ENCODE assay signal across 26 cellular contexts in the genomic region with DNA sequence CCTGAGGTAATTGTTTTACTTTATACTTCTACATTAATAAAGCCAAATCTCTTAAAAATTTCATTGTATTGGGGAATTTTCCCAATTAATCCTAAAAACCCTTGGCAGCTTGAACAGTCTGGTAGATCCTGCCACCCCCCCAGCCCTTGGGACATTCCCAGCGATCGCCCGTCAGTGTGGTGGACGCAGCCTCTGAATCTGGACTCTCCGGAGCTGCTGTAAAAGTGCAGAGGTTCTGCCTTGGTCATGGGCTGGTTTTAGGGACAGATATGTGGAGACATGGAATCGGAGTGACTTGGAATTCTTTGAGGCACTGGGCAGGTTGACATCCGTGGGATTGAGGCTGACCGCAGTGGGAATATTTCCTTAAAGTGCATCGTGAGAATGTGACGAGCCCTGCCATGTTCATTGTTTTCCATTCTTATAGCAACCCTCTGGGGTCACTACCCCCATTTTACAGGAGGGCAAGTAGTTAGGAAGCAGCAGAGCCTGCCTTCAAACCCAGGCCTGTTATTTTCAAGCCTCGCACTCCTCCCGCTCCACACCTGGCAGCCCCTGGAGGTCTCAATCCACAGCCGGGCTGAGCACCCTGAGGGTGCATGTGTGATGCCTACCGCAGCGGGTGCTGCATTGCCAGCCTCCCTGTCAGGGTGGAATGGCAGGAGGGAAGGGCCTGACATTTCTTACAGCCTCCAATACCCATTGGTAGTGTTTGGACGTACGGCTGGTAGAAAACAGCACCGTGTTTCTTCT.
"Had no signal": no experiment of that assay in that cellular context is flagged by ENCODE, and none has a peak within 500 bp of the region (broad histone marks: within the 10 kb centered on the region; RNA-seq: fewer than 3 reads in every experiment).

No MANE protein-coding gene starts in this region.

- H3K9me3 ChIP-seq: body of pancreas, colonic mucosa, gastrocnemius medialis, transverse colon had no signal

- H3K4me3 ChIP-seq: body of pancreas, colonic mucosa, dorsolateral prefrontal cortex, gastrocnemius medialis, hepatocyte, smooth muscle cell, transverse colon had no signal

- DNase-seq: activated CD4-positive, alpha-beta T cell treated with anti-CD3 and anti-CD28 coated beads for 48 hours; activated CD4-positive, alpha-beta T cell treated with anti-CD3 and anti-CD28 coated beads, Interleukin-2, amount 50 U/mL, for 48 hours; activated CD8-positive, alpha-beta memory T cell treated with anti-CD3 and anti-CD28 coated beads for 24 hours; activated effector memory CD4-positive, alpha-beta T cell treated with Interleukin-2 at 50 U/mL for 16 hours; activated naive CD4-positive, alpha-beta T cell treated with Interleukin-2 at 50 U/mL for 16 hours; aorta; cerebellar nuclear complex; colonic mucosa; effector memory CD4-positive, alpha-beta T cell; gastrocnemius medialis; glutamatergic neuron; natural killer cell; stimulated activated CD4-positive, alpha-beta T cell treated with anti-CD3 and anti-CD28 coated beads, Interleukin-1b, Interleukin-23, amount 100 ng/mL, for 48 hours; stimulated activated naive CD4-positive, alpha-beta T cell treated with Interleukin-2 at 50 U/mL for 16 hours; SW 1271; T1000; transverse colon had no signal

- H3K27ac ChIP-seq: colonic mucosa, dorsolateral prefrontal cortex, gastrocnemius medialis, transverse colon, WERI-Rb-1 had no signal

- H3K4me1 ChIP-seq: colonic mucosa, gastrocnemius medialis had no signal

- H3K4me2 ChIP-seq: hepatocyte, smooth muscle cell had no signal

- H3K79me2 ChIP-seq: hepatocyte had no signal

- ATAC-seq: activated CD4-positive, CD25-positive, alpha-beta regulatory T cell treated with anti-CD3 and anti-CD28 coated beads, Interleukin-2, amount 50 U/mL, for 24 hours; body of pancreas; gastrocnemius medialis; natural killer cell; sciatic nerve had no signal

- H3K36me3 Mint-ChIP-seq: natural killer cell had no signal

- H3K27me3 ChIP-seq: body of pancreas had no signal

- H3K9me3 Mint-ChIP-seq: natural killer cell; T-helper 1 cell treated with Interleukin-12 subunit alpha and Interleukin-12 subunit beta and Interleukin-4 antibody, amounts not matched to agents 30 μg/mL and 1 μg/mL, for 36 hours had no signal

- H3K36me3 ChIP-seq: colonic mucosa, gastrocnemius medialis, transverse colon, WERI-Rb-1 had no signal

- H3K27ac Mint-ChIP-seq: activated naive CD8-positive, alpha-beta T cell; natural killer cell; T-helper 1 cell treated with Interleukin-12 subunit alpha and Interleukin-12 subunit beta and Interleukin-4 antibody, amounts not matched to agents 30 μg/mL and 1 μg/mL, for 36 hours had no signal

- H2AFZ ChIP-seq: hepatocyte had no signal

- H3K4me3 Mint-ChIP-seq: activated naive CD8-positive, alpha-beta T cell; natural killer cell; T-helper 1 cell treated with Interleukin-12 subunit alpha and Interleukin-12 subunit beta and Interleukin-4 antibody, amounts not matched to agents 30 μg/mL and 1 μg/mL, for 36 hours had no signal
